Comparison of ENCODE assay signal across 10 cellular contexts in genomic region chr3:172315401-172316091, GRCh38.
DNase-seq lines count a peak whose midpoint lies in the region; ATAC-seq, FAIRE-seq and TF ChIP-seq lines count a peak whose summit lies in the region.
"Had no signal": no experiment of that assay in that cellular context is flagged by ENCODE, and none has a peak within 500 bp of the region (broad histone marks: within the 10 kb centered on the region; RNA-seq: fewer than 3 reads in every experiment).

No MANE protein-coding gene starts in this region.

- peaks cover 14% of the 10 kb centered on the region for H3K79me2 ChIP-seq in osteoblast (ENCODE audit: insufficient read depth, low read length)

- no peak for ATAC-seq in GM18511 (IDR thresholded peaks at IDR 0.05; ENCODE audit: unreplicated experiment)
- ATAC-seq: body of pancreas, T-cell had no signal

- H2AFZ ChIP-seq in osteoblast (ENCODE audit: low read length), result no peak overlapping the region

- no peak overlapping the region for H3K4me2 ChIP-seq in osteoblast (ENCODE audit: insufficient read depth, low read length)

- H3K4me3 ChIP-seq in osteoblast (ENCODE audit: insufficient read depth, low read length), result no peak overlapping the region
- H3K4me3 ChIP-seq: body of pancreas had no signal

- FAIRE-seq in endometrium (lab: Jason Lieb, UNC), result peak; percentile 48

- H3K9me3 ChIP-seq in osteoblast (ENCODE audit: low read depth, low read length), result no peaks in the 10 kb centered on the region
- H3K9me3 ChIP-seq: body of pancreas had no signal

- H3K27me3 ChIP-seq in osteoblast (ENCODE audit: insufficient read depth, low read length), result no peaks in the 10 kb centered on the region
- H3K27me3 ChIP-seq: body of pancreas had no signal

- H3K27ac ChIP-seq in osteoblast (ENCODE audit: low read depth, low read length), result peak overlapping the region; percentile 5

- DNase-seq in Daoy (ENCODE audit: low read depth) (peak; percentile 53), NCI-H460 (ENCODE audit: extremely low read depth, low read depth) (peak; percentile 14), osteoblast (ENCODE audit: insufficient read length, low spot score, missing footprints) (peak; percentile 41), occipital lobe (lab: John Stamatoyannopoulos, UW) (no peak)
- no peak for DNase-seq in stimulated activated CD4-positive, alpha-beta T cell treated with anti-CD3 and anti-CD28 coated beads, Interleukin-15, amount 100 ng/mL, for 24 hours
- no peak for DNase-seq in stimulated activated naive CD4-positive, alpha-beta T cell (lab: John Stamatoyannopoulos, UW)
- DNase-seq: T-cell had no signal

- H3K4me1 ChIP-seq in osteoblast (ENCODE audit: insufficient read depth, low read length), result peaks cover 44% of the 10 kb centered on the region

- peaks cover 11% of the 10 kb centered on the region for H4K20me1 ChIP-seq in osteoblast (ENCODE audit: insufficient read depth, low read length)

- no peak for TF ChIP-seq CTCF in osteoblast (IDR thresholded peaks at IDR 0.05; ENCODE audit: extremely low read depth, low read depth, low read length)

- H3K36me3 ChIP-seq in osteoblast (ENCODE audit: insufficient read depth, low read length), result peaks cover 67% of the 10 kb centered on the region

Comparison
In these comparisons a context has a peak if more than half of its experiments do, and no peak if none do; other contexts are left out.
1. DNase-seq: peak in Daoy (single experiment), NCI-H460 (single experiment) and osteoblast (single experiment); none in stimulated activated CD4-positive, alpha-beta T cell treated with anti-CD3 and anti-CD28 coated beads, Interleukin-15, amount 100 ng/mL, for 24 hours (single experiment), occipital lobe (single experiment) and stimulated activated naive CD4-positive, alpha-beta T cell (0 of 6).